8 cellular contexts compared by ENCODE assay signal in the genomic region with DNA sequence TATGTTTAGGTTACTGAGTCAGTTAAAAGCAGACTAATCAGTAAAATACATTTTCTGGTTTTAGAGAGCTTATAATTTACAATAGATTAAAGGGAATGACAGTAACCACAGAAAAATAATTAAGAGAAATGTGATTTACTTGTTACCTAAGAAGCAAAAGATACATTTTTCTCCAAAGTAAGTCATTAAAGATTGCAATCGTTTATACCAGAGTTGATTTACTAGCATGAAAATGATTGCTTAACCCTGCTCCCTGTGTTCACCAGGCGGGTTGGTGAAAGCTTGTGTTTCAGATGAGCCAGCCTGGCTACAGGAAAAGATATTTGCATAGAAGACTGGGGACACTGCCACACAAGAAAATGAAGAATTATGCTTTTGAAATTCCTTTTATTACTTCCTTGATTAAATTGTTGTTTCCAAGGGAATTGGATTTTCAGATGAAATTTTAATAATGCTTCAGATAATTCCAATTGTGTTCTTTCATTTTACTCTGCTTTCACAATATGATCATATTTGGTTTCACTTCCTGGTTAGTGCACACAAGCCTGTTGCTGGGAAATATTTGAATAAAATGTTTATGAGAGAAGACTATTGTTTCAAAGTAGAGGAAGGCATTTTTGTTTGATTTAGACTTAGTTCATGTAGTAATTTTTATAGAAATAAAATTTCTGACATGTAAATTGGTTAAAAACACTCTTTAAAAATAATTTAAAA. TPM values are rescaled to one million over a fixed set of nuclear protein-coding genes. Genes with fewer than 3 reads are reported as not detected.
DNase-seq lines count a peak whose midpoint lies in the region; ATAC-seq and TF ChIP-seq lines count a peak whose summit lies in the region.

No MANE protein-coding gene starts in this region.

- no peaks in the 10 kb centered on the region for H3K9me3 ChIP-seq in MM.1S (replicated peaks; ENCODE audit: insufficient read depth, low read length)

- no peaks in the 10 kb centered on the region for H3K27me3 ChIP-seq in MM.1S (replicated peaks; ENCODE audit: insufficient read depth, low read length)
- H3K27me3 ChIP-seq in layer of hippocampus (ENCODE audit: control insufficient read depth, insufficient read depth, low read length): no peaks in the 10 kb centered on the region

- no peak overlapping the region; the same call in 1 of the 2 replicates for H3K9ac ChIP-seq in MM.1S (ENCODE audit: low read length)

- H3K27ac ChIP-seq in MM.1S (ENCODE audit: low read length) (peak overlapping the region; percentile 19; the same call in 1 of the 2 replicates), layer of hippocampus (ENCODE audit: low read depth, low read length) (peak overlapping the region; percentile 40)

- H3K4me3 Mint-ChIP-seq in activated CD4-positive, alpha-beta memory T cell treated with anti-CD3 and anti-CD28 coated beads, Interleukin-2, amount 10 ng/mL, durations not matched to agents 7 days and 5 days: no peak overlapping the region

- H3K4me3 ChIP-seq in MM.1S (ENCODE audit: low read length): peak overlapping the region; percentile 35

- peaks cover 21% of the 10 kb centered on the region for H3K4me1 ChIP-seq in MM.1S (ENCODE audit: low read length)

- H3K27me3 Mint-ChIP-seq in activated CD4-positive, alpha-beta memory T cell treated with anti-CD3 and anti-CD28 coated beads, Interleukin-2, amount 10 ng/mL, durations not matched to agents 7 days and 5 days: no peaks in the 10 kb centered on the region

- H2AFZ ChIP-seq in MM.1S (ENCODE audit: low read length): peak overlapping the region; percentile 50; the same call in 1 of the 2 replicates

- no peaks in the 10 kb centered on the region for H3K36me3 ChIP-seq in MM.1S (replicated peaks; ENCODE audit: insufficient read depth, low read length)

- H3F3A ChIP-seq in MM.1S (ENCODE audit: insufficient read depth, low read length): no peaks in the 10 kb centered on the region

- no peak for TF ChIP-seq CTCF in MM.1S (IDR thresholded peaks at IDR 0.05; ENCODE audit: low read length)

- H3K27ac Mint-ChIP-seq in activated CD4-positive, alpha-beta memory T cell treated with anti-CD3 and anti-CD28 coated beads, Interleukin-2, amount 10 ng/mL, durations not matched to agents 7 days and 5 days: peak overlapping the region; percentile 32

- no peaks in the 10 kb centered on the region for H4K20me1 ChIP-seq in MM.1S (ENCODE audit: insufficient read depth, low read length)

- CTCF ChIA-PET in activated CD4-positive, alpha-beta memory T cell treated with anti-CD3 and anti-CD28 coated beads, Interleukin-2, amount 10 ng/mL, durations not matched to agents 7 days and 5 days (lab: Charles Lee): interaction anchor here (0.9 kb wide), 1 partner anchor 40 kb away, joined by 3 read pairs; no protein-coding TSS in a partner anchor

- ATAC-seq in GM18499 (IDR thresholded peaks at IDR 0.05; ENCODE audit: insufficient read depth, unreplicated experiment) (peak; percentile 58), GM21737 (IDR thresholded peaks at IDR 0.05; ENCODE audit: unreplicated experiment) (peak; percentile 63)

- POLR2A ChIA-PET in activated CD4-positive, alpha-beta memory T cell treated with anti-CD3 and anti-CD28 coated beads, Interleukin-2, amount 10 ng/mL, durations not matched to agents 7 days and 5 days (lab: Charles Lee): no interaction called here

- H3K4me1 Mint-ChIP-seq in activated CD4-positive, alpha-beta memory T cell treated with anti-CD3 and anti-CD28 coated beads, Interleukin-2, amount 10 ng/mL, durations not matched to agents 7 days and 5 days: peaks cover 34% of the 10 kb centered on the region

- H3K9me2 ChIP-seq in MM.1S (replicated peaks; ENCODE audit: insufficient read depth, low read length): no peaks in the 10 kb centered on the region

- peak overlapping the region; percentile 52 for H3K4me2 ChIP-seq in MM.1S (ENCODE audit: low read depth, low read length)

- peaks cover 4% of the 10 kb centered on the region for H3K9me3 Mint-ChIP-seq in activated CD4-positive, alpha-beta memory T cell treated with anti-CD3 and anti-CD28 coated beads, Interleukin-2, amount 10 ng/mL, durations not matched to agents 7 days and 5 days

- peaks cover 54% of the 10 kb centered on the region for H3K36me3 Mint-ChIP-seq in activated CD4-positive, alpha-beta memory T cell treated with anti-CD3 and anti-CD28 coated beads, Interleukin-2, amount 10 ng/mL, durations not matched to agents 7 days and 5 days (ENCODE audit: low read depth)

- peak; percentile 51 for DNase-seq in MM.1S
- no peak for DNase-seq in activated CD4-positive, alpha-beta memory T cell treated with anti-CD3 and anti-CD28 coated beads, Interleukin-2, amount 10 ng/mL, durations not matched to agents 7 days and 5 days
- DNase-seq in iPS-NIHi11 (ENCODE audit: low spot score): no peak
- no peak for DNase-seq in T-helper 9 cell
- DNase-seq in putamen (ENCODE audit: low spot score): no peak

- no peaks in the 10 kb centered on the region for H3K79me2 ChIP-seq in MM.1S (ENCODE audit: low read length)

RNA-seq across cellular contexts. Expression of a gene that starts 28.0 kb away (rescaled TPM):
- total RNA-seq in activated CD4-positive, alpha-beta memory T cell treated with anti-CD3 and anti-CD28 coated beads, Interleukin-2, amount 10 ng/mL, durations not matched to agents 7 days and 5 days: 10 to 100 TPM; 21.3 to 21.7 TPM
